Comparison of ENCODE assay signal across 1 cellular context in genomic region chr6:31827286-31828079, GRCh38.
A peak's percentile ranks its signal among the peaks of the same experiment; 100 is the strongest.
TF ChIP-seq lines count a peak whose summit lies in the region.

HSPA1B (plus strand) TSS chr6:31827738; CDS start chr6:31827951, 213 bp downstream.

TF ChIP-seq in HepG2, 621 proteins besides CTCF, POLR2A, EP300 and RAD21 (continued from another document and continues in another):
- TF ChIP-seq FOXA3 (CRISPR knock-in tag; IDR thresholded peaks at IDR 0.05): no peak; the same call in none of the 2 replicates
- no peak for TF ChIP-seq THAP7 (CRISPR knock-in tag; IDR thresholded peaks at IDR 0.05)
- TF ChIP-seq HIVEP1 (CRISPR knock-in tag; IDR thresholded peaks at IDR 0.05): peak; percentile 66; the same call in 1 of the 2 replicates
- TF ChIP-seq RFX3 (CRISPR knock-in tag; IDR thresholded peaks at IDR 0.05): peak; percentile 87
- peak; percentile 43 for TF ChIP-seq MED8 (CRISPR knock-in tag; IDR thresholded peaks at IDR 0.05; ENCODE audit: insufficient replicate concordance)
- no peak for TF ChIP-seq TERF1 (CRISPR knock-in tag; IDR thresholded peaks at IDR 0.05)
- no peak for TF ChIP-seq ZNF3 (CRISPR knock-in tag; IDR thresholded peaks at IDR 0.05)
- TF ChIP-seq ISX (CRISPR knock-in tag; conservative IDR thresholded peaks at IDR 0.05): no peak
- no peak; the same call in 1 of the 2 replicates for TF ChIP-seq SIN3B (IDR thresholded peaks at IDR 0.05; ENCODE audit: low read length)
- no peak for TF ChIP-seq ZNF597 (CRISPR knock-in tag; IDR thresholded peaks at IDR 0.05)
- TF ChIP-seq NFAT5 (CRISPR knock-in tag; IDR thresholded peaks at IDR 0.05): no peak
- 0 out of 2 replicates have a peak, but pooled peaks have one; percentile 79 for TF ChIP-seq ZNF709 (CRISPR knock-in tag; IDR thresholded peaks at IDR 0.05)
- TF ChIP-seq ZNF260 (CRISPR knock-in tag; IDR thresholded peaks at IDR 0.05; ENCODE audit: borderline replicate concordance, low read depth): no peak
- peak; percentile 70; the same call in 1 of the 2 replicates for TF ChIP-seq LRRFIP1 (CRISPR knock-in tag; conservative IDR thresholded peaks at IDR 0.05)
- TF ChIP-seq FOSL1 (CRISPR knock-in tag; IDR thresholded peaks at IDR 0.05; ENCODE audit: borderline replicate concordance): 0 out of 2 replicates have a peak, but pooled peaks have one; percentile 13
- 0 out of 2 replicates have a peak, but pooled peaks have one; percentile 56 for TF ChIP-seq ZNF124 (CRISPR knock-in tag; IDR thresholded peaks at IDR 0.05)
- peak; percentile 93 for TF ChIP-seq ARNT2 (CRISPR knock-in tag; IDR thresholded peaks at IDR 0.05; ENCODE audit: low read depth)
- 0 out of 2 replicates have a peak, but pooled peaks have one; percentile 33 for TF ChIP-seq PRDM15 (CRISPR knock-in tag; IDR thresholded peaks at IDR 0.05)
- TF ChIP-seq BRCA1 (CRISPR knock-in tag; IDR thresholded peaks at IDR 0.05): peak; percentile 80
- TF ChIP-seq DPF2 (CRISPR knock-in tag; IDR thresholded peaks at IDR 0.05; ENCODE audit: borderline replicate concordance, low read depth): no peak
- 0 out of 2 replicates have a peak, but pooled peaks have one; percentile 79 for TF ChIP-seq MZF1 (CRISPR knock-in tag; IDR thresholded peaks at IDR 0.05; ENCODE audit: borderline replicate concordance)
- TF ChIP-seq ZNF556 (CRISPR knock-in tag; IDR thresholded peaks at IDR 0.05; ENCODE audit: borderline replicate concordance): peak; percentile 32; the same call in 1 of the 2 replicates
- TF ChIP-seq ZNF7 (CRISPR knock-in tag; IDR thresholded peaks at IDR 0.05): peak; percentile 48; the same call in 1 of the 2 replicates
- TF ChIP-seq PHF5A (CRISPR knock-in tag; IDR thresholded peaks at IDR 0.05; ENCODE audit: low read depth, unreplicated experiment): no peak
- peak; percentile 91; the same call in 1 of the 2 replicates for TF ChIP-seq ZNF224 (CRISPR knock-in tag; IDR thresholded peaks at IDR 0.05)
- no peak for TF ChIP-seq ZNF512 (CRISPR knock-in tag; IDR thresholded peaks at IDR 0.05)
- peak; percentile 13; the same call in 1 of the 2 replicates for TF ChIP-seq ISL2 (CRISPR knock-in tag; IDR thresholded peaks at IDR 0.05)
- peak; percentile 45; the same call in 1 of the 2 replicates for TF ChIP-seq NR2F2 (IDR thresholded peaks at IDR 0.05; ENCODE audit: borderline replicate concordance, low read depth)
- TF ChIP-seq THRA (CRISPR knock-in tag; IDR thresholded peaks at IDR 0.05; ENCODE audit: borderline replicate concordance): peak; percentile 65
- no peak for TF ChIP-seq ZNF446 (CRISPR knock-in tag; IDR thresholded peaks at IDR 0.05)
- peak; percentile 62; the same call in 1 of the 2 replicates for TF ChIP-seq SATB2 (CRISPR knock-in tag; IDR thresholded peaks at IDR 0.05)
- peak; percentile 64 for TF ChIP-seq ZNF18 (CRISPR knock-in tag; IDR thresholded peaks at IDR 0.05; ENCODE audit: insufficient replicate concordance)
- no peak for TF ChIP-seq ZNF800 (CRISPR knock-in tag; IDR thresholded peaks at IDR 0.05)
- TF ChIP-seq ATF7-NPFF (CRISPR knock-in tag; IDR thresholded peaks at IDR 0.05; ENCODE audit: low read depth): peak; percentile 89
- TF ChIP-seq CENPT (CRISPR knock-in tag; IDR thresholded peaks at IDR 0.05; ENCODE audit: low read depth): peak; percentile 55; the same call in 1 of the 2 replicates
